Comparison of ENCODE assay signal across 18 cellular contexts in genomic region chr18:13525381-13526029, GRCh38.
"Had no signal": no experiment of that assay in that cellular context is flagged by ENCODE, and none has a peak within 500 bp of the region (broad histone marks: within the 10 kb centered on the region; RNA-seq: fewer than 3 reads in every experiment).

No MANE protein-coding gene starts in this region.

- ATAC-seq: activated CD8-positive, alpha-beta memory T cell treated with anti-CD3 and anti-CD28 coated beads, Interleukin-2, amount 10 ng/mL, durations not matched to agents 7 days and 5 days; activated T-cell treated with anti-CD3 and anti-CD28 coated beads, Interleukin-2, amount 50 U/mL, for 4 hours; esophagus mucosa; left lobe of liver; stimulated activated naive CD8-positive, alpha-beta T cell treated with anti-CD3 and anti-CD28 coated beads, Interleukin-15, amount 100 ng/mL, for 72 hours; upper lobe of right lung had no signal

- H3K4me3 ChIP-seq: dorsolateral prefrontal cortex, ovary, testis, upper lobe of right lung had no signal

- FAIRE-seq: endometrium had no signal

- DNase-seq: activated CD4-positive, alpha-beta T cell treated with anti-CD3 and anti-CD28 coated beads for 1 hour; activated CD4-positive, alpha-beta T cell treated with anti-CD3 and anti-CD28 coated beads, Interleukin-2, amount 50 U/mL, for 48 hours; activated CD8-positive, alpha-beta memory T cell treated with anti-CD3 and anti-CD28 coated beads, Interleukin-2, amount 10 ng/mL, durations not matched to agents 7 days and 5 days; activated naive CD8-positive, alpha-beta T cell treated with anti-CD3 and anti-CD28 coated beads, Interleukin-2, amount 10 ng/mL, durations not matched to agents 7 days and 5 days; activated T-cell treated with anti-CD3 and anti-CD28 coated beads, Interleukin-2, amount 50 U/mL, for 4 hours; anterior cingulate cortex; dorsolateral prefrontal cortex; mesenchymal stem cell; nephron progenitor cell; ovary; stimulated activated CD4-positive, alpha-beta T cell treated with anti-CD3 and anti-CD28 coated beads, Interleukin-15, amount 100 ng/mL, for 24 hours; stimulated activated CD4-positive, alpha-beta T cell treated with anti-CD3 and anti-CD28 coated beads, Interleukin-4, amount 100 ng/mL, for 4 hours; stimulated activated naive CD8-positive, alpha-beta T cell treated with anti-CD3 and anti-CD28 coated beads, Interleukin-15, amount 100 ng/mL, for 72 hours; testis; upper lobe of right lung had no signal

- H3K27ac ChIP-seq: dorsolateral prefrontal cortex, ovary, testis, upper lobe of right lung had no signal

- H3K9me3 ChIP-seq: ovary, testis, upper lobe of right lung had no signal

- H3K36me3 ChIP-seq: ovary, upper lobe of right lung had no signal

- H3K4me1 ChIP-seq: testis, upper lobe of right lung had no signal

- H3K27me3 ChIP-seq: dorsolateral prefrontal cortex, ovary, testis, upper lobe of right lung had no signal
